ENCODE assay signal across 27 cellular contexts in genomic region chr4:76494243-76494642, GRCh38. TPM values are rescaled to one million over a fixed set of nuclear protein-coding genes. Genes with fewer than 3 reads are reported as not detected.
"Had no signal": no experiment of that assay in that cellular context is flagged by ENCODE, and none has a peak within 500 bp of the region (broad histone marks: within the 10 kb centered on the region; RNA-seq: fewer than 3 reads in every experiment).

No MANE protein-coding gene starts in this region.

- H3K4me3 ChIP-seq: cardiac muscle cell, colonic mucosa, heart right ventricle, pancreas, smooth muscle cell, stomach, testis, tibial artery had no signal

- H3K27ac Mint-ChIP-seq: dendritic cell treated with granulocyte-macrophage colony-stimulating factor and Interleukin-4, amounts not matched to agents 40 ng/mL and 50 ng/mL, for 4 days; endodermal cell; naive thymus-derived CD8-positive, alpha-beta T cell; type B pancreatic cell had no signal

- H3K4me2 ChIP-seq: smooth muscle cell had no signal

- DNase-seq: colonic mucosa; effector CD8-positive, alpha-beta T cell; endodermal cell; heart right ventricle; hippocampal formation; left cardiac atrium; mammary epithelial cell; mesendoderm; naive thymus-derived CD8-positive, alpha-beta T cell; pancreas; stimulated activated CD4-positive, alpha-beta T cell treated with anti-CD3 and anti-CD28 coated beads, Interleukin-12 subunit alpha, Interleukin-12 subunit beta, amount 100 ng/mL, for 4 hours; stimulated activated CD4-positive, alpha-beta T cell treated with anti-CD3 and anti-CD28 coated beads, Interleukin-1b, Interleukin-23, amount 100 ng/mL, for 48 hours; stimulated activated CD4-positive, alpha-beta T cell treated with anti-CD3 and anti-CD28 coated beads, Interleukin-4, amount 100 ng/mL, for 1 hour; stimulated activated CD8-positive, alpha-beta memory T cell treated with anti-CD3 and anti-CD28 coated beads, Interleukin-4, amount 100 ng/mL, for 48 hours; stimulated activated naive CD4-positive, alpha-beta T cell treated with Interleukin-2 at 50 U/mL for 16 hours; stomach; testis; tibial artery had no signal

- H3K4me1 Mint-ChIP-seq: endodermal cell had no signal

- H3K36me3 Mint-ChIP-seq: naive thymus-derived CD8-positive, alpha-beta T cell; type B pancreatic cell had no signal

- H3K27me3 Mint-ChIP-seq: dendritic cell treated with granulocyte-macrophage colony-stimulating factor and Interleukin-4, amounts not matched to agents 40 ng/mL and 50 ng/mL, for 4 days; type B pancreatic cell had no signal

- H3K27ac ChIP-seq: cardiac muscle cell, colonic mucosa, epithelial cell of prostate, heart right ventricle, neutrophil, pancreas, stomach, testis, tibial artery had no signal

- H3K4me1 ChIP-seq: colonic mucosa, testis had no signal

- H3K36me3 ChIP-seq: cardiac muscle cell, colonic mucosa, heart right ventricle, neutrophil, pancreas, stomach, tibial artery had no signal

- H3K9me3 Mint-ChIP-seq: central memory CD8-positive, alpha-beta T cell; naive thymus-derived CD8-positive, alpha-beta T cell had no signal

- ATAC-seq: esophagus mucosa; heart right ventricle; left cardiac atrium; naive thymus-derived CD8-positive, alpha-beta T cell; pancreas; sciatic nerve had no signal

- H3K4me3 Mint-ChIP-seq: central memory CD8-positive, alpha-beta T cell; dendritic cell treated with granulocyte-macrophage colony-stimulating factor and Interleukin-4, amounts not matched to agents 40 ng/mL and 50 ng/mL, for 4 days; endodermal cell; naive thymus-derived CD8-positive, alpha-beta T cell; type B pancreatic cell had no signal

- H3K27me3 ChIP-seq: cardiac muscle cell, colonic mucosa, heart right ventricle, pancreas, testis, tibial artery had no signal

- H3K9me3 ChIP-seq: colonic mucosa, heart right ventricle, neutrophil, pancreas, testis, tibial artery had no signal

RNA-seq across cellular contexts. Expression of gene SHROOM3, which starts 59.2 kb away (rescaled TPM):
- total RNA-seq: naive thymus-derived CD8-positive, alpha-beta T cell had no signal
- polyA plus RNA-seq: naive thymus-derived CD8-positive, alpha-beta T cell had no signal
